9 cellular contexts compared by ENCODE assay signal in the genomic region with DNA sequence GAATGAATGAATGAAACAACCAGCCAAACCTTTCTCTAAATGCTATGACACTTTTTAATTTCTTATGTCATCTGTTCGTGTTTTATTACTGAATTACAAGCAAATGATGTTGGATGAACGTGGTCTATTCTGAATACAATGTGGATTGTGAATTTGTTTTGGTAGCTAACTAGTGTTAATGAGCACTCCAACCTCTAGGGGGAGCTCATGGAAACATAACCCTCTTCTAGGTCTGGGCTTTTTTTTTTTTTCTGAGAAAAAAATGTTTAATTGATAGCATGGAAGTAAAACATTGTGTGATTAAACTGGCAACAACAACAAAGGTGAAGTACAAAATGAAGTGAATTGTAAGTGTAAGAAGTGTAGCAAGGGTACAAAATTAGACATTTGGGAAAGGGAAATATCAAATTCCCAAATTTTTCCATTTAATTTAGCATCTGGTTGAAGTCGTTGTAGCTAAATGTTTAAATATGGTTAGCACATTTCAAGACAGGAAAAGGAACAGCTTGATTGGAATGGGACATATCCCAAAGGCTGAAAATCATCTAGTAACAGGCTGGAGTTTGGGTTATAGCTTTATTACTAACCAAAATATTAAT. TPM values are rescaled to one million over a fixed set of nuclear protein-coding genes. Genes with fewer than 3 reads are reported as not detected.
DNase-seq lines count a peak whose midpoint lies in the region; ATAC-seq and TF ChIP-seq lines count a peak whose summit lies in the region.
"Had no signal": no experiment of that assay in that cellular context is flagged by ENCODE, and none has a peak within 500 bp of the region (broad histone marks: within the 10 kb centered on the region; RNA-seq: fewer than 3 reads in every experiment).

No MANE protein-coding gene starts in this region.

- H3K36me3 Mint-ChIP-seq in effector memory CD8-positive, alpha-beta T cell (ENCODE audit: insufficient read depth): no peaks in the 10 kb centered on the region

- DNase-seq in CD1c-positive myeloid dendritic cell (ENCODE audit: extremely low spot score) (peak; percentile 69), RPMI8226 (peak; percentile 82), fibroblast of villous mesenchyme (ENCODE audit: low read depth) (peak; percentile 41), upper lobe of right lung (no peak), middle frontal gyrus (ENCODE audit: extremely low spot score, low spot score) (no peak)
- DNase-seq in effector memory CD8-positive, alpha-beta T cell: no peak

- no peaks in the 10 kb centered on the region for H3K27me3 Mint-ChIP-seq in effector memory CD8-positive, alpha-beta T cell

- H3K4me1 Mint-ChIP-seq in effector memory CD8-positive, alpha-beta T cell (ENCODE audit: low read depth in 2 of 2): no peaks in the 10 kb centered on the region

- no peaks in the 10 kb centered on the region for H3K4me1 ChIP-seq in upper lobe of right lung

- H3K4me3 ChIP-seq in fibroblast of villous mesenchyme (ENCODE audit: low read depth, low read length): no peak overlapping the region
- H3K4me3 ChIP-seq in upper lobe of right lung: no peak overlapping the region

- no peak overlapping the region for H3K27ac ChIP-seq in upper lobe of right lung

- H3K27ac Mint-ChIP-seq in effector memory CD8-positive, alpha-beta T cell: no peak overlapping the region
- H3K27ac Mint-ChIP-seq: T-helper 1 cell treated with Interleukin-12 subunit alpha and Interleukin-12 subunit beta and Interleukin-4 antibody, amounts not matched to agents 30 μg/mL and 1 μg/mL, for 36 hours had no signal

- no peak overlapping the region for H3K4me3 Mint-ChIP-seq in effector memory CD8-positive, alpha-beta T cell
- H3K4me3 Mint-ChIP-seq: T-helper 1 cell treated with Interleukin-12 subunit alpha and Interleukin-12 subunit beta and Interleukin-4 antibody, amounts not matched to agents 30 μg/mL and 1 μg/mL, for 36 hours had no signal

- H3K9me3 Mint-ChIP-seq in effector memory CD8-positive, alpha-beta T cell: peaks cover 0 to 2% of the 10 kb centered on the region in 2 donors

- no peaks in the 10 kb centered on the region for H3K9me3 ChIP-seq in upper lobe of right lung

- ATAC-seq in GM18517 (IDR thresholded peaks at IDR 0.05; ENCODE audit: unreplicated experiment): peak; percentile 73
- peak; percentile 80 for ATAC-seq in HG03280 (IDR thresholded peaks at IDR 0.05; ENCODE audit: unreplicated experiment)
- ATAC-seq in upper lobe of right lung: peak; percentile 62
- ATAC-seq in effector memory CD8-positive, alpha-beta T cell (replicated peaks): no peak

- TF ChIP-seq CTCF in fibroblast of villous mesenchyme (IDR thresholded peaks at IDR 0.05; ENCODE audit: insufficient read depth, low read depth, low read length) (peak; percentile 77), upper lobe of right lung (IDR thresholded peaks at IDR 0.05) (peak; percentile 55)

- H3K27me3 ChIP-seq in upper lobe of right lung: no peaks in the 10 kb centered on the region

- no peaks in the 10 kb centered on the region for H3K36me3 ChIP-seq in upper lobe of right lung

- intact Hi-C loops in upper lobe of right lung (cut with DNase I): no loop called here

RNA-seq across cellular contexts. Expression of a gene that starts 42.6 kb away (rescaled TPM):
- total RNA-seq in fibroblast of villous mesenchyme (3.0 and 5.5 TPM in 2 replicates), upper lobe of right lung (30.4 TPM)

Comparison
In these comparisons a context has a peak if more than half of its experiments do, and no peak if none do; other contexts are left out.
1. DNase-seq: peak in CD1c-positive myeloid dendritic cell (single experiment), RPMI8226 (single experiment) and fibroblast of villous mesenchyme (single experiment); none in upper lobe of right lung (single experiment), middle frontal gyrus (single experiment) and effector memory CD8-positive, alpha-beta T cell (0 of 3).